In genomic region chr16:66476328-66477027, GRCh38 we compare ENCODE assay signal across 9 cellular contexts.
DNase-seq lines count a peak whose midpoint lies in the region; ATAC-seq and TF ChIP-seq lines count a peak whose summit lies in the region.
"Had no signal": no experiment of that assay in that cellular context is flagged by ENCODE, and none has a peak within 500 bp of the region (broad histone marks: within the 10 kb centered on the region; RNA-seq: fewer than 3 reads in every experiment).

No MANE protein-coding gene starts in this region.

- DNase-seq in GM20000 (ENCODE audit: low spot score), result peak; percentile 47
- DNase-seq in SHP77 (lab: John Stamatoyannopoulos, UW), result peak; percentile 28 to 31
- peak; percentile 65 for DNase-seq in activated naive CD4-positive, alpha-beta T cell treated with anti-CD3 and anti-CD28 coated beads, Interleukin-2, amount 10 ng/mL, durations not matched to agents 7 days and 5 days
- peak; percentile 24 to 59 (median 47) for DNase-seq in stimulated activated CD4-positive, alpha-beta T cell treated with anti-CD3 and anti-CD28 coated beads, Interleukin-12 subunit alpha, Interleukin-12 subunit beta, amount 100 ng/mL, for 48 hours (ENCODE audit: low read depth in 2 of 3, low spot score in 1 of 3)
- no peak for DNase-seq in AML-193 (lab: John Stamatoyannopoulos, UW)
- no peak for DNase-seq in NCI-H446 (lab: John Stamatoyannopoulos, UW)
- no peak for DNase-seq in kidney glomerular epithelial cell (lab: John Stamatoyannopoulos, UW)

- no peaks in the 10 kb centered on the region for H3K36me3 Mint-ChIP-seq in activated naive CD4-positive, alpha-beta T cell treated with anti-CD3 and anti-CD28 coated beads, Interleukin-2, amount 10 ng/mL, durations not matched to agents 7 days and 5 days
- H3K36me3 Mint-ChIP-seq: mesothelial cell of epicardium had no signal

- peaks cover 28% of the 10 kb centered on the region for H3K27me3 Mint-ChIP-seq in activated naive CD4-positive, alpha-beta T cell treated with anti-CD3 and anti-CD28 coated beads, Interleukin-2, amount 10 ng/mL, durations not matched to agents 7 days and 5 days

- no peak overlapping the region for H3K4me3 Mint-ChIP-seq in activated naive CD4-positive, alpha-beta T cell treated with anti-CD3 and anti-CD28 coated beads, Interleukin-2, amount 10 ng/mL, durations not matched to agents 7 days and 5 days
- H3K4me3 Mint-ChIP-seq: mesothelial cell of epicardium had no signal

- no peak for ATAC-seq in GM21737 (IDR thresholded peaks at IDR 0.05; ENCODE audit: unreplicated experiment)

- CTCF ChIA-PET in activated naive CD4-positive, alpha-beta T cell treated with anti-CD3 and anti-CD28 coated beads, Interleukin-2, amount 10 ng/mL, durations not matched to agents 7 days and 5 days (lab: Charles Lee), result interaction anchor here (0.8 to 10.3 kb wide), 19 partner anchors 12 to 176 kb away, joined by 3 to 75 read pairs (median 4); partner anchors contain the start of genes CKLF and CMTM2

- no peak for TF ChIP-seq CTCF in GM20000 (IDR thresholded peaks at IDR 0.05; ENCODE audit: extremely low read depth, missing control alignments)

- H3K27ac Mint-ChIP-seq in activated naive CD4-positive, alpha-beta T cell treated with anti-CD3 and anti-CD28 coated beads, Interleukin-2, amount 10 ng/mL, durations not matched to agents 7 days and 5 days, result no peak overlapping the region
- H3K27ac Mint-ChIP-seq: mesothelial cell of epicardium had no signal

- H3K4me1 Mint-ChIP-seq in activated naive CD4-positive, alpha-beta T cell treated with anti-CD3 and anti-CD28 coated beads, Interleukin-2, amount 10 ng/mL, durations not matched to agents 7 days and 5 days, result peaks cover 44% of the 10 kb centered on the region

- H3K9me3 Mint-ChIP-seq in activated naive CD4-positive, alpha-beta T cell treated with anti-CD3 and anti-CD28 coated beads, Interleukin-2, amount 10 ng/mL, durations not matched to agents 7 days and 5 days, result no peaks in the 10 kb centered on the region
- H3K9me3 Mint-ChIP-seq: mesothelial cell of epicardium had no signal

Comparison
In these comparisons a context has a peak if more than half of its experiments do, and no peak if none do; other contexts are left out.
1. DNase-seq: peak in GM20000 (single experiment), SHP77 (2 of 2), activated naive CD4-positive, alpha-beta T cell treated with anti-CD3 and anti-CD28 coated beads, Interleukin-2, amount 10 ng/mL, durations not matched to agents 7 days and 5 days (single experiment) and stimulated activated CD4-positive, alpha-beta T cell treated with anti-CD3 and anti-CD28 coated beads, Interleukin-12 subunit alpha, Interleukin-12 subunit beta, amount 100 ng/mL, for 48 hours (3 of 3); none in AML-193 (0 of 2), NCI-H446 (0 of 2) and kidney glomerular epithelial cell (single experiment).